30 cellular contexts compared by ENCODE assay signal in genomic region chr2:218722419-218722818, GRCh38. TPM values are rescaled to one million over a fixed set of nuclear protein-coding genes. Genes with fewer than 3 reads are reported as not detected.
A peak's percentile ranks its signal among the peaks of the same experiment; 100 is the strongest.
DNase-seq lines count a peak whose midpoint lies in the region; ATAC-seq and TF ChIP-seq lines count a peak whose summit lies in the region.
"Had no signal": no experiment of that assay in that cellular context is flagged by ENCODE, and none has a peak within 500 bp of the region (broad histone marks: within the 10 kb centered on the region; RNA-seq: fewer than 3 reads in every experiment).

No MANE protein-coding gene starts in this region.

- H2AFZ ChIP-seq in GM23338 (no peak overlapping the region), neural cell (ENCODE audit: low read depth, low read length) (no peak overlapping the region)

- H3K4me3 ChIP-seq in GM23338 (no peak overlapping the region), neural cell (ENCODE audit: low read length) (no peak overlapping the region)
- H3K4me3 ChIP-seq: breast epithelium, sigmoid colon, tibial nerve had no signal

- peaks cover 95% of the 10 kb centered on the region for H3K79me2 ChIP-seq in GM23338 (replicated peaks; ENCODE audit: insufficient read depth)
- peaks cover 4% of the 10 kb centered on the region for H3K79me2 ChIP-seq in neural cell (replicated peaks; ENCODE audit: insufficient read depth, low read length)

- H3K9me3 ChIP-seq in T-helper 17 cell (ENCODE audit: control insufficient read depth, low read length, poor library complexity, severe bottlenecking) = no peaks in the 10 kb centered on the region
- H3K9me3 ChIP-seq in neural cell (ENCODE audit: low read length) = no peaks in the 10 kb centered on the region

- TF ChIP-seq EP300 in neural cell (conservative IDR thresholded peaks at IDR 0.05; ENCODE audit: poor library complexity, severe bottlenecking) = no peak

- peaks cover 30% of the 10 kb centered on the region for H3K4me1 Mint-ChIP-seq in GM23338
- H3K4me1 Mint-ChIP-seq in T-helper 17 cell = peaks cover 28% of the 10 kb centered on the region

- H3K27me3 ChIP-seq in GM23338 (ENCODE audit: insufficient read depth) (no peaks in the 10 kb centered on the region), neural cell (ENCODE audit: insufficient read depth, low read depth, low read length) (no peaks in the 10 kb centered on the region)
- H3K27me3 ChIP-seq: breast epithelium, sigmoid colon, tibial nerve had no signal

- H3K36me3 Mint-ChIP-seq in GM23338 (ENCODE audit: low read depth) (peaks cover 37% of the 10 kb centered on the region), T-helper 17 cell (ENCODE audit: low read depth) (peaks cover 12% of the 10 kb centered on the region)

- H3K27ac ChIP-seq in GM23338 (ENCODE audit: low read depth) (peak overlapping the region; percentile 61), neural cell (ENCODE audit: low read length) (peak overlapping the region; percentile 18)
- H3K27ac ChIP-seq: breast epithelium, C4-2B, sigmoid colon had no signal

- H3K36me3 ChIP-seq in GM23338 (ENCODE audit: insufficient read depth) = peaks cover 10% of the 10 kb centered on the region
- no peaks in the 10 kb centered on the region for H3K36me3 ChIP-seq in neural cell (ENCODE audit: insufficient read depth, low read length)
- H3K36me3 ChIP-seq: breast epithelium, sigmoid colon had no signal

- no peak overlapping the region for H3K4me3 Mint-ChIP-seq in GM23338
- H3K4me3 Mint-ChIP-seq in T-helper 17 cell = peak overlapping the region; percentile 39
- H3K4me3 Mint-ChIP-seq: activated CD8-positive, alpha-beta T cell treated with anti-CD3 and anti-CD28 coated beads for 36 hours; HFFc6; natural killer cell treated with Interleukin-12 subunit alpha and Interleukin-12 subunit beta and Interleukin-15 and Interleukin-18, amount 100 ng/mL, for 72 hours; stimulated activated naive CD8-positive, alpha-beta T cell treated with anti-CD3 and anti-CD28 coated beads, Interleukin-15, Interleukin-2, amounts not matched to agents 100 ng/mL and 50 ng/mL, for 24 hours; T-cell had no signal

- peak overlapping the region; percentile 12; the same call in 1 of the 2 replicates for H3K27ac Mint-ChIP-seq in GM23338
- H3K27ac Mint-ChIP-seq in T-helper 17 cell = peak overlapping the region; percentile 9
- H3K27ac Mint-ChIP-seq: activated CD8-positive, alpha-beta T cell treated with anti-CD3 and anti-CD28 coated beads for 36 hours; HFFc6; natural killer cell treated with Interleukin-12 subunit alpha and Interleukin-12 subunit beta and Interleukin-15 and Interleukin-18, amount 100 ng/mL, for 72 hours; stimulated activated naive CD8-positive, alpha-beta T cell treated with anti-CD3 and anti-CD28 coated beads, Interleukin-15, Interleukin-2, amounts not matched to agents 100 ng/mL and 50 ng/mL, for 24 hours had no signal

- DNase-seq in GM23338 (ENCODE audit: low spot score) (no peak), T-helper 17 cell (no peak), dermis blood vessel endothelial cell (peak; percentile 66), NCI-H1092 (lab: John Stamatoyannopoulos, UW) (no peak), putamen (ENCODE audit: low spot score) (no peak), DMS79 (lab: John Stamatoyannopoulos, UW) (no peak)
- DNase-seq: activated CD4-positive, alpha-beta T cell treated with anti-CD3 and anti-CD28 coated beads for 1 hour; activated CD8-positive, alpha-beta T cell treated with anti-CD3 and anti-CD28 coated beads for 36 hours; activated gamma-delta T cell treated with Interleukin-2 at 50 U/mL for 16 hours; DMS153; HFFc6; midbrain; NCI-H1417; NCI-H2081 treated with DMSO at 0.1 percent for 48 hours; NCI-H446; NCI-H82; posterior cingulate gyrus; SIG-M5; sigmoid colon; stimulated activated CD4-positive, alpha-beta T cell treated with anti-CD3 and anti-CD28 coated beads, Interleukin-15, amount 100 ng/mL, for 24 hours; T-cell had no signal

- H3K9me3 Mint-ChIP-seq in GM23338 = peaks cover 23% of the 10 kb centered on the region

- H3F3A ChIP-seq in GM23338 (replicated peaks; ENCODE audit: low read depth) (0 out of 2 replicates have a peak, but pooled peaks cover 5% of the 10 kb centered on the region), neural cell (ENCODE audit: insufficient read depth, low read length, poor library complexity, severe bottlenecking) (no peaks in the 10 kb centered on the region)

- no peak for TF ChIP-seq RAD21 in neural cell (conservative IDR thresholded peaks at IDR 0.05)

- H3K4me2 ChIP-seq in GM23338 (no peak overlapping the region), neural cell (ENCODE audit: low read length) (no peak overlapping the region)

- H3K9me2 ChIP-seq in GM23338 (ENCODE audit: insufficient read depth) = no peaks in the 10 kb centered on the region
- H3K9me2 ChIP-seq in neural cell (ENCODE audit: insufficient read depth, low read length) = no peaks in the 10 kb centered on the region

- no peaks in the 10 kb centered on the region for H3K27me3 Mint-ChIP-seq in GM23338 (ENCODE audit: insufficient read depth, low read depth, poor library complexity)
- H3K27me3 Mint-ChIP-seq in T-helper 17 cell = no peaks in the 10 kb centered on the region
- H3K27me3 Mint-ChIP-seq: activated CD8-positive, alpha-beta T cell treated with anti-CD3 and anti-CD28 coated beads for 36 hours; IgD-negative memory B cell; natural killer cell treated with Interleukin-12 subunit alpha and Interleukin-12 subunit beta and Interleukin-15 and Interleukin-18, amount 100 ng/mL, for 72 hours; stimulated activated naive CD8-positive, alpha-beta T cell treated with anti-CD3 and anti-CD28 coated beads, Interleukin-15, Interleukin-2, amounts not matched to agents 100 ng/mL and 50 ng/mL, for 24 hours; T-cell had no signal

- no peak for TF ChIP-seq CTCF in GM23338 (conservative IDR thresholded peaks at IDR 0.05; ENCODE audit: low read depth in 2 of 2)
- no peak for TF ChIP-seq CTCF in neural cell (IDR thresholded peaks at IDR 0.05; ENCODE audit: poor library complexity, severe bottlenecking)

- no peak overlapping the region for H3K9ac ChIP-seq in neural cell (ENCODE audit: low read length)

- ATAC-seq in GM23338 (no peak), T-helper 17 cell (no peak), GM18870 (IDR thresholded peaks at IDR 0.05; ENCODE audit: unreplicated experiment) (no peak)
- ATAC-seq: activated CD8-positive, alpha-beta T cell treated with anti-CD3 and anti-CD28 coated beads for 36 hours; natural killer cell treated with Interleukin-12 subunit alpha and Interleukin-12 subunit beta and Interleukin-15 and Interleukin-18, amount 100 ng/mL, for 72 hours; T-cell had no signal

- H4K20me1 ChIP-seq in GM23338 (replicated peaks; ENCODE audit: insufficient read depth) (peaks cover 21% of the 10 kb centered on the region; the same call in 1 of the 2 replicates), neural cell (ENCODE audit: insufficient read depth) (no peaks in the 10 kb centered on the region)

- peaks cover 44% of the 10 kb centered on the region for H3K4me1 ChIP-seq in GM23338 (ENCODE audit: insufficient read depth)
- H3K4me1 ChIP-seq: breast epithelium had no signal

TF ChIP-seq in neural cell, 6 proteins besides CTCF, POLR2A, EP300 and RAD21:
- TF ChIP-seq REST (IDR thresholded peaks at IDR 0.05; ENCODE audit: borderline replicate concordance) = no peak

RNA-seq across cellular contexts. Expression of gene TTLL4, which starts 11.8 kb away (rescaled TPM):
- 77.8 and 86.9 TPM in 2 replicates for total RNA-seq in GM23338 (2014; rRNA removed; shearing (Covaris generic))
- polyA plus RNA-seq in GM23338 (2016; fragmentation: Nextera tagmentation; extraction: Ambion mirVana) (48.7 and 53.5 TPM in 2 replicates), neural cell (5.3 and 12.7 TPM in 2 replicates)
- total RNA-seq in T-helper 17 cell (10 to 100 TPM; 21.1 to 21.2 TPM), dermis blood vessel endothelial cell (7.6 and 9.4 TPM in 2 replicates)
- polyA minus RNA-seq in neural cell = 15.3 and 15.4 TPM in 2 replicates

RNA-seq across cellular contexts. Expression of gene STK36, which starts 50.5 kb away (rescaled TPM):
- 24.2 and 26.3 TPM in 2 replicates for total RNA-seq in GM23338 (2014; rRNA removed; shearing (Covaris generic))
- polyA plus RNA-seq in GM23338 (2016; fragmentation: Nextera tagmentation; extraction: Ambion mirVana) = 17.2 and 21.2 TPM in 2 replicates
- total RNA-seq in T-helper 17 cell = 10 to 100 TPM; 14.2 to 21.0 TPM
- total RNA-seq in dermis blood vessel endothelial cell = 11.5 and 15.3 TPM in 2 replicates
- polyA plus RNA-seq in neural cell = 61.5 and 69.7 TPM in 2 replicates
- polyA minus RNA-seq in neural cell = 34.8 and 36.0 TPM in 2 replicates

RNA-seq across cellular contexts. Expression of gene RNF25, which starts 50.6 kb away (rescaled TPM):
- total RNA-seq in GM23338 (2014; rRNA removed; shearing (Covaris generic)) = 18.3 and 22.1 TPM in 2 replicates
- polyA plus RNA-seq in GM23338 (2016; fragmentation: Nextera tagmentation; extraction: Ambion mirVana) (22.2 and 26.8 TPM in 2 replicates), neural cell (86.0 and 107 TPM in 2 replicates)
- total RNA-seq in T-helper 17 cell (10 to 100 TPM; 13.4 to 18.3 TPM), dermis blood vessel endothelial cell (21.1 and 35.7 TPM in 2 replicates)
- 41.0 and 43.3 TPM in 2 replicates for polyA minus RNA-seq in neural cell

RNA-seq across cellular contexts. Expression of gene CYP27A1, which starts 59.5 kb away (rescaled TPM):
- total RNA-seq in GM23338 (2014; rRNA removed; shearing (Covaris generic)) = 4.2 and 6.9 TPM in 2 replicates
- 2.0 and 2.2 TPM in 2 replicates for polyA plus RNA-seq in GM23338 (2016; fragmentation: Nextera tagmentation; extraction: Ambion mirVana)
- under 1 TPM; 0.39 to 0.52 TPM for total RNA-seq in T-helper 17 cell
- total RNA-seq in dermis blood vessel endothelial cell = 8.6 and 12.8 TPM in 2 replicates
- 0.90 TPM in 1 of 2 replicates, not detected in the other for polyA plus RNA-seq in neural cell
- not detected in 2 replicates for polyA minus RNA-seq in neural cell
- total RNA-seq: MCF 10A had no signal
